ENCODE assay signal across 19 cellular contexts in genomic region chr6:34340394-34340793, GRCh38. TPM values are rescaled to one million over a fixed set of nuclear protein-coding genes. Genes with fewer than 3 reads are reported as not detected.
DNase-seq lines count a peak whose midpoint lies in the region; ATAC-seq, FAIRE-seq and TF ChIP-seq lines count a peak whose summit lies in the region.
"Had no signal": no experiment of that assay in that cellular context is flagged by ENCODE, and none has a peak within 500 bp of the region (broad histone marks: within the 10 kb centered on the region; RNA-seq: fewer than 3 reads in every experiment).

No MANE protein-coding gene starts in this region.

- CTCF ChIA-PET in PC-3 (lab: Charles Lee), result no interaction called here

- H3K4me1 ChIP-seq in PC-3 (ENCODE audit: insufficient read depth, low read length) (peaks cover 46% of the 10 kb centered on the region), stomach (peaks cover 19 to 79% (median 42%) of the 10 kb centered on the region in 4 donors)

- H4K20me1 ChIP-seq in PC-3 (ENCODE audit: low read length), result peaks cover 37% of the 10 kb centered on the region; the same call in 1 of the 2 replicates

- intact Hi-C loops in PC-3 (cut with micrococcal nuclease), result loop anchor here (2.0 kb wide), 2 partner anchors 52 to 92 kb away; partner anchors contain the start of genes NUDT3 and SMIM29
- intact Hi-C loops in stomach (cut with DNase I; ENCODE audit: low total_unique reads), result no loop called here

- H3K27me3 Mint-ChIP-seq in naive B cell, result no peaks in the 10 kb centered on the region
- H3K27me3 Mint-ChIP-seq: B cell had no signal

- no peak overlapping the region for H2AFZ ChIP-seq in PC-3 (ENCODE audit: low read length)

- WGBS in stomach, 5 donors, result 82 to 93% (median 90%) methylated on average over 3 of the region's 3 CpGs

- H3K4me2 ChIP-seq in PC-3 (ENCODE audit: low read length), result no peak overlapping the region

- ATAC-seq in PC-3 (no peak), naive B cell (ENCODE audit: low read depth in 2 of 2) (no peak), GM21390 (IDR thresholded peaks at IDR 0.05; ENCODE audit: unreplicated experiment) (no peak)
- ATAC-seq: CD8-positive, alpha-beta T cell had no signal

- BruUV-seq in PC-3 (replicated peaks; lab: Mats Ljungman, UMichigan), result TSS peak; percentile 18

- H3K9me2 ChIP-seq in PC-3 (replicated peaks; ENCODE audit: low read length), result no peaks in the 10 kb centered on the region

- H3K36me3 ChIP-seq in PC-3 (ENCODE audit: low read depth, low read length) (peaks cover 8% of the 10 kb centered on the region; the same call in 1 of the 2 replicates), stomach (peaks cover 0 to 4% (median 0%) of the 10 kb centered on the region in 4 donors)

- no peak overlapping the region for H3K4me3 Mint-ChIP-seq in naive B cell
- H3K4me3 Mint-ChIP-seq: B cell; CD8-positive, alpha-beta T cell had no signal

- H3F3A ChIP-seq in PC-3 (ENCODE audit: low read length, unreplicated experiment), result peaks cover 8% of the 10 kb centered on the region

- peaks cover 8 to 20% of the 10 kb centered on the region in 2 donors for H3K36me3 Mint-ChIP-seq in naive B cell

- peak; percentile 5 for FAIRE-seq in GM12891 (lab: Jason Lieb, UNC)
- FAIRE-seq: H1 had no signal

- TF ChIP-seq CTCF in PC-3 (conservative IDR thresholded peaks at IDR 0.05; ENCODE audit: low read depth, low read length) (no peak), stomach (IDR thresholded peaks at IDR 0.05) (no peak)

- POLR2A ChIA-PET in PC-3 (lab: Charles Lee; ENCODE audit: unreplicated experiment), result no interaction called here

- no peaks in the 10 kb centered on the region for H3K9me3 Mint-ChIP-seq in naive B cell
- H3K9me3 Mint-ChIP-seq: CD8-positive, alpha-beta T cell had no signal

- H3K9me3 ChIP-seq in PC-3 (ENCODE audit: low read length), result no peaks in the 10 kb centered on the region
- H3K9me3 ChIP-seq in stomach, result no peaks in the 10 kb centered on the region

- peaks cover 43 to 59% (median 48%) of the 10 kb centered on the region in 3 donors for H3K4me1 Mint-ChIP-seq in naive B cell

- H3K4me3 ChIP-seq in PC-3 (ENCODE audit: low read length) (no peak overlapping the region), stomach (no peak overlapping the region)

- H3K27ac ChIP-seq in PC-3 (ENCODE audit: low read length) (peak overlapping the region; percentile 72), stomach (peak overlapping the region in 4 of 5 donors; percentile 4 to 66 (median 37))
- H3K27ac ChIP-seq: HL-60 had no signal

- peaks cover 70% of the 10 kb centered on the region for H3K79me2 ChIP-seq in PC-3 (ENCODE audit: low read length)

- no peak overlapping the region for H3K9ac ChIP-seq in PC-3 (ENCODE audit: low read length)

- no peak for TF ChIP-seq POLR2A in GM12891 (IDR thresholded peaks at IDR 0.05; ENCODE audit: low read depth, low read length)
- TF ChIP-seq POLR2A in stomach (IDR thresholded peaks at IDR 0.05), result no peak

- DNase-seq in GM12891 (ENCODE audit: insufficient read length, low spot score) (no peak), PC-3 (no peak), naive B cell (no peak), stomach (no peak), OCI-M2 (lab: John Stamatoyannopoulos, UW; ENCODE audit: unreplicated experiment) (no peak), RPMI8226 (no peak), RKO (ENCODE audit: low spot score) (no peak)
- DNase-seq: CD8-positive, alpha-beta T cell; DND-41; GDM1; KG1; MM.1S; NCI-H1105 treated with DMSO at 0.1 percent for 48 hours; NCI-H187 treated with DMSO at 0.1 percent for 48 hours; NCI-H446 had no signal

- TF ChIP-seq EP300 in stomach (IDR thresholded peaks at IDR 0.05), result no peak

- H3K27ac Mint-ChIP-seq in naive B cell, result peak overlapping the region in 4 of 6 donors; percentile 4 to 77 (median 32)
- H3K27ac Mint-ChIP-seq: B cell; CD8-positive, alpha-beta T cell had no signal

- H3K27me3 ChIP-seq in PC-3 (ENCODE audit: low read length) (no peaks in the 10 kb centered on the region), stomach (no peaks in the 10 kb centered on the region)

TF ChIP-seq in GM12891, 5 proteins besides CTCF, POLR2A, EP300 and RAD21:
- TF ChIP-seq PAX5 (IDR thresholded peaks at IDR 0.05; ENCODE audit: insufficient read depth, low read length, severe bottlenecking), result no peak
- no peak for TF ChIP-seq POU2F2 (IDR thresholded peaks at IDR 0.05; ENCODE audit: low read depth, low read length)
- no peak for TF ChIP-seq TAF1 (IDR thresholded peaks at IDR 0.05; ENCODE audit: low read depth, low read length)
- TF ChIP-seq POLR2AphosphoS5 (IDR thresholded peaks at IDR 0.05; ENCODE audit: low read depth, low read length), result no peak
- peak; percentile 74 for TF ChIP-seq SPI1 (IDR thresholded peaks at IDR 0.05; ENCODE audit: low read depth, low read length)

RNA-seq across cellular contexts. Expression of gene NUDT3, which starts 52.1 kb away (rescaled TPM):
- 4.7 TPM for polyA plus RNA-seq in GM12891 (2012; ENCODE audit: low read depth, missing spikeins)
- 24.6 and 28.7 TPM in 2 replicates for total RNA-seq in PC-3 (2014; rRNA removed)
- polyA plus RNA-seq in naive B cell (ENCODE audit: low read depth in 6 of 6), result 10 to 100 TPM; 12.6 to 15.5 (median 14.0) TPM
- total RNA-seq in stomach, result 10 to 100 TPM in 3 of 5 donors, 1 to 10 TPM in 2; 8.8 to 34.0 (median 22.3) TPM
- 10 to 100 TPM in 2 of 3 donors, 1 to 10 TPM in 1; 8.7 to 13.6 (median 12.6) TPM for polyA plus RNA-seq in stomach
